Comparison of ENCODE assay signal across 38 cellular contexts in genomic region chr2:88141952-88142351, GRCh38. TPM values are rescaled to one million over a fixed set of nuclear protein-coding genes. Genes with fewer than 3 reads are reported as not detected.
"Had no signal": no experiment of that assay in that cellular context is flagged by ENCODE, and none has a peak within 500 bp of the region (broad histone marks: within the 10 kb centered on the region; RNA-seq: fewer than 3 reads in every experiment).

No MANE protein-coding gene starts in this region.

- H3K4me2 ChIP-seq: KMS-11 had no signal

- H3K4me3 ChIP-seq: MG63 had no signal

- DNase-seq: Karpas-422, Kasumi-1, MG63, MM.1S, MV-4-11, NCI-H1048, NCI-H1092, NCI-H1092 treated with DMSO at 0.1 percent for 48 hours, NCI-H1105, NCI-H1105 treated with DMSO at 0.1 percent for 48 hours, NCI-H1417, NCI-H1417 treated with DMSO at 0.1 percent for 48 hours, NCI-H1436, NCI-H1436 treated with DMSO at 0.1 percent for 48 hours, NCI-H146, NCI-H1694, NCI-H1694 treated with DMSO at 0.1 percent for 48 hours, NCI-H187, NCI-H187 treated with DMSO at 0.1 percent for 48 hours, NCI-H1930, NCI-H2029, NCI-H2029 treated with DMSO at 0.1 percent for 48 hours, NCI-H2081, NCI-H2081 treated with DMSO at 0.1 percent for 48 hours, NCI-H2107, NCI-H2171, NCI-H2171 treated with DMSO at 0.1 percent for 48 hours, NCI-H2227 treated with DMSO at 0.1 percent for 48 hours, NCI-H226, NCI-H345, NCI-H446, NCI-H446 treated with DMSO at 0.1 percent for 48 hours, NCI-H510A had no signal

- H3K9me3 ChIP-seq: MG63 had no signal

- H3K27me3 ChIP-seq: MG63 had no signal

- H3K9ac ChIP-seq: KMS-11 had no signal

- H3K36me3 ChIP-seq: MG63 had no signal

- H3K27ac ChIP-seq: KMS-11 had no signal

RNA-seq across cellular contexts. Expression of gene FABP1, which starts 14.1 kb away (rescaled TPM):
- total RNA-seq: LHCN-M2, M059J, MCF 10A, NCI-H460 had no signal

RNA-seq across cellular contexts. Expression of gene THNSL2, which starts 28.2 kb away (rescaled TPM):
- total RNA-seq: M059J had no signal
